In genomic region chr1:8600336-8600735, GRCh38 we compare ENCODE assay signal across 22 cellular contexts.
A peak's percentile ranks its signal among the peaks of the same experiment; 100 is the strongest.
DNase-seq lines count a peak whose midpoint lies in the region; ATAC-seq and TF ChIP-seq lines count a peak whose summit lies in the region.
"Had no signal": no experiment of that assay in that cellular context is flagged by ENCODE, and none has a peak within 500 bp of the region (broad histone marks: within the 10 kb centered on the region; RNA-seq: fewer than 3 reads in every experiment).

No MANE protein-coding gene starts in this region.

- H3K4me3 ChIP-seq in A673 (ENCODE audit: low read depth, low read length, poor library complexity, severe bottlenecking) (no peak overlapping the region), GM23248 (no peak overlapping the region)
- H3K4me3 ChIP-seq: adrenal gland had no signal

- intact Hi-C loops in A673 (cut with micrococcal nuclease; ENCODE audit: unreplicated experiment) = loop anchor here (5.0 to 10.0 kb wide), 2 partner anchors 104 to 743 kb away; no protein-coding TSS in a partner anchor
- intact Hi-C loops in left colon (cut with DNase I, micrococcal nuclease) = no loop called here

- H3K9me2 ChIP-seq in GM23248 (ENCODE audit: insufficient read depth) = no peaks in the 10 kb centered on the region

- H3K9ac ChIP-seq in GM23248 = no peak overlapping the region
- H3K9ac ChIP-seq: KMS-11 had no signal

- H3K36me3 ChIP-seq in A673 (ENCODE audit: insufficient read depth, low read length, poor library complexity, severe bottlenecking) (no peaks in the 10 kb centered on the region), GM23248 (ENCODE audit: low read depth) (no peaks in the 10 kb centered on the region)
- H3K36me3 ChIP-seq: adrenal gland had no signal

- H3F3A ChIP-seq in GM23248 (ENCODE audit: insufficient read depth) = peaks cover 14% of the 10 kb centered on the region

- peak; percentile 28 for DNase-seq in A673 (ENCODE audit: low spot score)
- peak; percentile 3 for DNase-seq in GM23248
- DNase-seq in endothelial cell (ENCODE audit: low spot score) = no peak
- DNase-seq in ACHN = no peak
- no peak for DNase-seq in central memory CD4-positive, alpha-beta T cell
- no peak for DNase-seq in left colon
- DNase-seq: activated B cell treated with CpG ODN at 0.5 μM for 24 hours; activated CD4-positive, alpha-beta memory T cell treated with anti-CD3 and anti-CD28 coated beads, Interleukin-2, amount 10 ng/mL, durations not matched to agents 7 days and 5 days; islet precursor cell; mammary epithelial cell; MV-4-11; NCI-H1694; nucleus accumbens; stimulated activated CD4-positive, alpha-beta T cell treated with anti-CD3 and anti-CD28 coated beads, Interleukin-4, amount 100 ng/mL, for 4 hours had no signal

- no peak overlapping the region for H3K4me2 ChIP-seq in GM23248 (ENCODE audit: unreplicated experiment)
- H3K4me2 ChIP-seq: KMS-11 had no signal

- peaks cover 21% of the 10 kb centered on the region for H3K79me2 ChIP-seq in GM23248 (ENCODE audit: insufficient read depth)

- H3K27ac ChIP-seq in A673 (ENCODE audit: low read depth, low read length, poor library complexity, severe bottlenecking) = peak overlapping the region; percentile 98
- H3K27ac ChIP-seq in GM23248 = no peak overlapping the region
- H3K27ac ChIP-seq: epithelial cell of prostate, KMS-11 had no signal

- H3K27ac Mint-ChIP-seq in endothelial cell (ENCODE audit: unreplicated experiment) (peak overlapping the region; percentile 1), nephron (peak overlapping the region; percentile 17 to 89 (median 45))
- H3K27ac Mint-ChIP-seq: activated B cell treated with CpG ODN at 0.5 μM for 24 hours; activated CD4-positive, alpha-beta memory T cell treated with anti-CD3 and anti-CD28 coated beads, Interleukin-2, amount 10 ng/mL, durations not matched to agents 7 days and 5 days; type B pancreatic cell had no signal

- no TSS peak for BruUV-seq in A673 (replicated peaks; lab: Mats Ljungman, UMichigan)

- TF ChIP-seq CTCF in A673 (conservative IDR thresholded peaks at IDR 0.05; ENCODE audit: low read depth, low read length) = no peak
- TF ChIP-seq CTCF in endothelial cell (IDR thresholded peaks at IDR 0.05; ENCODE audit: unreplicated experiment) = no peak
- TF ChIP-seq CTCF in nephron (IDR thresholded peaks at IDR 0.05; ENCODE audit: unreplicated experiment in 3 of 3) = no peak

- peaks cover 35% of the 10 kb centered on the region for H3K4me1 Mint-ChIP-seq in endothelial cell (ENCODE audit: unreplicated experiment)
- H3K4me1 Mint-ChIP-seq in nephron = peaks cover 54% of the 10 kb centered on the region

- H3K27me3 Mint-ChIP-seq in endothelial cell (ENCODE audit: unreplicated experiment) (peaks cover 5% of the 10 kb centered on the region), nephron (ENCODE audit: low read depth) (no peaks in the 10 kb centered on the region)
- H3K27me3 Mint-ChIP-seq: activated B cell treated with CpG ODN at 0.5 μM for 24 hours; activated CD4-positive, alpha-beta memory T cell treated with anti-CD3 and anti-CD28 coated beads, Interleukin-2, amount 10 ng/mL, durations not matched to agents 7 days and 5 days; type B pancreatic cell had no signal

- H3K9me3 Mint-ChIP-seq in endothelial cell (ENCODE audit: unreplicated experiment) (no peaks in the 10 kb centered on the region), nephron (no peaks in the 10 kb centered on the region)
- H3K9me3 Mint-ChIP-seq: activated B cell treated with CpG ODN at 0.5 μM for 24 hours; activated CD4-positive, alpha-beta memory T cell treated with anti-CD3 and anti-CD28 coated beads, Interleukin-2, amount 10 ng/mL, durations not matched to agents 7 days and 5 days; type B pancreatic cell had no signal

- peaks cover 11% of the 10 kb centered on the region for H3K36me3 Mint-ChIP-seq in endothelial cell (ENCODE audit: low read depth, unreplicated experiment)
- H3K36me3 Mint-ChIP-seq in nephron (ENCODE audit: low read depth) = peaks cover 13% of the 10 kb centered on the region

- POLR2A ChIA-PET in A673 (lab: Charles Lee; ENCODE audit: low non-redundant PET) = no interaction called here

- CTCF ChIA-PET in A673 (lab: Charles Lee) = no interaction called here

- WGBS in GM23248 (ENCODE audit: low coverage in 1 of 2, low lambda C conversion rate in 2 of 2, missing lambda C conversion rate in 2 of 2), 2 experiments = 31 to 38% methylated on average over 1 of the region's 1 CpG

- H3K4me1 ChIP-seq in A673 (ENCODE audit: insufficient read depth, low read length, poor library complexity, severe bottlenecking) (peaks cover 95% of the 10 kb centered on the region), GM23248 (ENCODE audit: insufficient read depth) (peaks cover 16% of the 10 kb centered on the region)

- no peak overlapping the region for H2AFZ ChIP-seq in GM23248

- H3K27me3 ChIP-seq in A673 (replicated peaks; ENCODE audit: insufficient read depth, low read depth, low read length, poor library complexity) (no peaks in the 10 kb centered on the region), GM23248 (replicated peaks; ENCODE audit: insufficient read depth) (no peaks in the 10 kb centered on the region)
- H3K27me3 ChIP-seq: adrenal gland had no signal

- H3K9me3 ChIP-seq in A673 (ENCODE audit: low read depth, low read length, poor library complexity, severe bottlenecking) (no peaks in the 10 kb centered on the region), GM23248 (ENCODE audit: low read depth) (no peaks in the 10 kb centered on the region)
- H3K9me3 ChIP-seq: adrenal gland had no signal

- H3K4me3 Mint-ChIP-seq in endothelial cell (ENCODE audit: unreplicated experiment) (no peak overlapping the region), nephron (no peak overlapping the region)
- H3K4me3 Mint-ChIP-seq: activated B cell treated with CpG ODN at 0.5 μM for 24 hours; activated CD4-positive, alpha-beta memory T cell treated with anti-CD3 and anti-CD28 coated beads, Interleukin-2, amount 10 ng/mL, durations not matched to agents 7 days and 5 days; CD14-positive monocyte; type B pancreatic cell had no signal

- ATAC-seq in GM19452 (IDR thresholded peaks at IDR 0.05; ENCODE audit: unreplicated experiment) (no peak), left colon (no peak)
- ATAC-seq: HCT116 had no signal

- no peaks in the 10 kb centered on the region for H4K20me1 ChIP-seq in GM23248 (ENCODE audit: insufficient read depth)

- in situ Hi-C loops in GM23248 (cut with MboI) = no loop called here
- in situ Hi-C loops in ACHN (cut with HindIII; ENCODE audit: low pct_ligation_motif_present, low pct_unique_long_range_greater_than_20kb, low sequenced_read_pairs) = no loop called here

Comparison
In these comparisons a context has a peak if more than half of its experiments do, and no peak if none do; other contexts are left out.
1. DNase-seq: peak in A673 (single experiment) and GM23248 (single experiment); none in endothelial cell (single experiment), ACHN (single experiment), central memory CD4-positive, alpha-beta T cell (single experiment) and left colon (0 of 2).